In genomic region chr15:58410353-58410752, GRCh38 we compare ENCODE assay signal across 8 cellular contexts. TPM values are rescaled to one million over a fixed set of nuclear protein-coding genes. Genes with fewer than 3 reads are reported as not detected.
DNase-seq lines count a peak whose midpoint lies in the region; ATAC-seq and TF ChIP-seq lines count a peak whose summit lies in the region.

No MANE protein-coding gene starts in this region.

- H3K27ac Mint-ChIP-seq in WTC11 (no peak overlapping the region), Caco-2 (ENCODE audit: unreplicated experiment) (no peak overlapping the region)

- H3K4me1 ChIP-seq in GM23248 (ENCODE audit: insufficient read depth) (peaks cover 13% of the 10 kb centered on the region; the same call in 1 of the 2 replicates), Caco-2 (peaks cover 4% of the 10 kb centered on the region; the same call in 1 of the 2 replicates)

- H3K4me2 ChIP-seq in GM23248 (ENCODE audit: unreplicated experiment), result peak overlapping the region; percentile 100

- no peaks in the 10 kb centered on the region for H3K9me2 ChIP-seq in GM23248 (ENCODE audit: insufficient read depth)

- no peak for ATAC-seq in WTC11

- no peaks in the 10 kb centered on the region for H3K9me3 ChIP-seq in GM23248 (ENCODE audit: low read depth)
- no peaks in the 10 kb centered on the region for H3K9me3 ChIP-seq in Caco-2

- H3K9me3 Mint-ChIP-seq in WTC11, result peaks cover 15% of the 10 kb centered on the region
- H3K9me3 Mint-ChIP-seq in Caco-2 (ENCODE audit: unreplicated experiment), result no peaks in the 10 kb centered on the region

- H3K79me2 ChIP-seq in GM23248 (ENCODE audit: insufficient read depth), result no peaks in the 10 kb centered on the region

- H3K36me3 ChIP-seq in GM23248 (ENCODE audit: low read depth) (no peaks in the 10 kb centered on the region), Caco-2 (ENCODE audit: control insufficient read depth, insufficient read depth, low read length) (no peaks in the 10 kb centered on the region)

- in situ Hi-C loops in GM23248 (cut with MboI), result no loop called here

- H3K27me3 Mint-ChIP-seq in WTC11 (ENCODE audit: low read depth), result no peaks in the 10 kb centered on the region; the same call in 1 of the 2 replicates
- no peaks in the 10 kb centered on the region for H3K27me3 Mint-ChIP-seq in Caco-2 (ENCODE audit: insufficient read depth, unreplicated experiment)

- DNase-seq in GM23248, result peak; percentile 69
- DNase-seq in activated CD4-positive, alpha-beta T cell treated with anti-CD3 and anti-CD28 coated beads, Interleukin-2, amount 50 U/mL, for 4 hours, result peak; percentile 18 to 26
- DNase-seq in fibroblast of the aortic adventitia (ENCODE audit: low read depth), result peak; percentile 39
- peak; percentile 2 to 19 for DNase-seq in stimulated activated CD8-positive, alpha-beta memory T cell treated with anti-CD3 and anti-CD28 coated beads, Interleukin-15, amount 100 ng/mL, for 4 hours (ENCODE audit: low read depth in 2 of 2)
- DNase-seq in amniotic stem cell (lab: John Stamatoyannopoulos, UW), result no peak
- no peak for DNase-seq in SKM-1 (lab: John Stamatoyannopoulos, UW; ENCODE audit: unreplicated experiment)
- no peak for DNase-seq in WTC11 (ENCODE audit: low spot score)
- DNase-seq in Caco-2, result no peak

- H3K4me3 Mint-ChIP-seq in WTC11 (no peak overlapping the region), Caco-2 (ENCODE audit: unreplicated experiment) (no peak overlapping the region)

- H3K27me3 ChIP-seq in GM23248 (replicated peaks; ENCODE audit: insufficient read depth) (no peaks in the 10 kb centered on the region), Caco-2 (replicated peaks; ENCODE audit: control insufficient read depth, insufficient read depth, low read length) (no peaks in the 10 kb centered on the region)

- H2AFZ ChIP-seq in GM23248, result peak overlapping the region; percentile 96

- peak overlapping the region; percentile 44 for H3K27ac ChIP-seq in GM23248

- POLR2A ChIA-PET in WTC11 (lab: Charles Lee) (no interaction called here), Caco-2 (lab: Charles Lee) (no interaction called here)

- H3K9ac ChIP-seq in GM23248, result peak overlapping the region; percentile 78

- intact Hi-C loops in Caco-2 (cut with micrococcal nuclease; ENCODE audit: unreplicated experiment), result no loop called here

- H3K36me3 Mint-ChIP-seq in WTC11 (peaks cover 3% of the 10 kb centered on the region; the same call in 1 of the 2 replicates), Caco-2 (ENCODE audit: insufficient read depth, unreplicated experiment) (no peaks in the 10 kb centered on the region)

- no peak for TF ChIP-seq CTCF in fibroblast of the aortic adventitia (IDR thresholded peaks at IDR 0.05; ENCODE audit: insufficient read depth, low read length)
- no peak for TF ChIP-seq CTCF in WTC11 (IDR thresholded peaks at IDR 0.05)
- no peak for TF ChIP-seq CTCF in Caco-2 (IDR thresholded peaks at IDR 0.05; ENCODE audit: insufficient read depth in 1 of 2, low read depth in 1 of 2, low read length in 1 of 2, severe bottlenecking in 1 of 2, unreplicated experiment in 1 of 2)

- H3F3A ChIP-seq in GM23248 (ENCODE audit: insufficient read depth), result 0 out of 2 replicates have a peak, but pooled peaks cover 5% of the 10 kb centered on the region

- CTCF ChIA-PET in WTC11 (lab: Charles Lee) (interaction anchor here (1.7 kb wide), 1 partner anchor 140 kb away, joined by 4 read pairs; no protein-coding TSS in a partner anchor), Caco-2 (lab: Charles Lee) (no interaction called here)

- H3K4me3 ChIP-seq in GM23248 (peak overlapping the region; percentile 74), fibroblast of the aortic adventitia (ENCODE audit: low read depth, low read length) (peak overlapping the region; percentile 26), Caco-2 (ENCODE audit: low read depth, low read length) (no peak overlapping the region)

- BruUV-seq in Caco-2 (replicated peaks; lab: Mats Ljungman, UMichigan), result no TSS peak

- WGBS in GM23248 (ENCODE audit: low coverage in 1 of 2, low lambda C conversion rate in 2 of 2, missing lambda C conversion rate in 2 of 2), 2 experiments, result 1 to 2% methylated on average over 4 of the region's 4 CpGs

- no peaks in the 10 kb centered on the region for H4K20me1 ChIP-seq in GM23248 (ENCODE audit: insufficient read depth)

- H3K4me1 Mint-ChIP-seq in WTC11 (peaks cover 5% of the 10 kb centered on the region), Caco-2 (ENCODE audit: low read depth, unreplicated experiment) (peaks cover 22% of the 10 kb centered on the region)

TF ChIP-seq in WTC11, 78 proteins besides CTCF, POLR2A, EP300 and RAD21:
- TF ChIP-seq TEAD1 (CRISPR knock-in tag; IDR thresholded peaks at IDR 0.05), result no peak
- no peak for TF ChIP-seq FOXJ3 (CRISPR knock-in tag; IDR thresholded peaks at IDR 0.05; ENCODE audit: borderline replicate concordance)
- TF ChIP-seq SMAD4 (CRISPR knock-in tag; IDR thresholded peaks at IDR 0.05), result no peak
- no peak for TF ChIP-seq SMAD3 (CRISPR knock-in tag; IDR thresholded peaks at IDR 0.05; ENCODE audit: borderline replicate concordance)

RNA-seq across cellular contexts. Expression of gene LIPC, which starts 21.4 kb away (rescaled TPM):
- total RNA-seq in GM23248 (2014; rRNA removed; shearing (Covaris generic)), result 0.38 and 0.43 TPM in 2 replicates
- polyA plus RNA-seq in GM23248 (2016; fragmentation: Nextera tagmentation; extraction: Ambion mirVana), result 0.63 and 1.1 TPM in 2 replicates
- 0.90 and 1.7 TPM in 2 replicates for total RNA-seq in fibroblast of the aortic adventitia (ENCODE audit: low replicate concordance)
- total RNA-seq in WTC11 (2021), result not detected in 3 replicates
- total RNA-seq in Caco-2 (2022), result 17.6 and 18.7 TPM in 2 replicates

Comparison
In these comparisons a context has a peak if more than half of its experiments do, and no peak if none do; other contexts are left out.
1. DNase-seq: peak in GM23248 (single experiment), activated CD4-positive, alpha-beta T cell treated with anti-CD3 and anti-CD28 coated beads, Interleukin-2, amount 50 U/mL, for 4 hours (2 of 2), fibroblast of the aortic adventitia (single experiment) and stimulated activated CD8-positive, alpha-beta memory T cell treated with anti-CD3 and anti-CD28 coated beads, Interleukin-15, amount 100 ng/mL, for 4 hours (2 of 2); none in amniotic stem cell (single experiment), SKM-1 (single experiment), WTC11 (single experiment) and Caco-2 (0 of 2).